Comparison of ENCODE assay signal across 1 cellular context in the genomic region with DNA sequence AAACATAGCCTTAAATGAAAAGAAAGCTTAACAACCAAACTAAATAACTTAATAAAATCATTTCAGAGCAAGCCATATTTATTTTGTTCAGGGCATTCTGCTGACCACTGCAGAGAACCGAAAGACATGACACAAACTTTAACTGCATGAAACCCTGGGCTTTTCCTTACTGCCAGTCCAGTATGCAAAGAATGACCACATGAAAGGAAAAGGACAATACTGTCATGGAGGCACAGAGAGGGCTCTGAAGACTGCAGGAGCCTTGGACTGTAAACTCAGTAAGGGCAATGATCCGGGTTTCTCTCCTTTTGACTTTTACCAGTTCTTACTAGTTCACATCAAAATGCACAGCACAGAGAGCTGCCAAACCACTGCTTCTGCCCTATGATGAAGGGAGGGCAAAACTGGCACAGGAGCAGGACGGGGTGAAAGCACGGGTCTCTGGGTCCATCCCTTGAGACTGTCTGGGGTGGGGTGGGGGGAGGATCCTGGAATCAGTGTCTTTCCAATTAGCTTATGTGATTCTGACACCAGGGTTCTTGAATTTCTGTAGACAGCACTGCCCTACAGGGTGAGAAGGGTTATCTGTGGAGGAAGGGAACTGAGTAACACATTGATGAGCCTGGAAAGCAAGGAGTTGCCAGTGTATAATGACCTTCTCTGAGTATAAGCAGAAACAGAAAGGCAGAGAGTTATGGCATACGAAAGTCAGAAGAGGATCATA.
TF ChIP-seq lines count a peak whose summit lies in the region.

No MANE protein-coding gene starts in this region.

TF ChIP-seq in WTC11, 78 proteins besides CTCF, POLR2A, EP300 and RAD21 (continued from another document):
- TF ChIP-seq, protein P1, sequence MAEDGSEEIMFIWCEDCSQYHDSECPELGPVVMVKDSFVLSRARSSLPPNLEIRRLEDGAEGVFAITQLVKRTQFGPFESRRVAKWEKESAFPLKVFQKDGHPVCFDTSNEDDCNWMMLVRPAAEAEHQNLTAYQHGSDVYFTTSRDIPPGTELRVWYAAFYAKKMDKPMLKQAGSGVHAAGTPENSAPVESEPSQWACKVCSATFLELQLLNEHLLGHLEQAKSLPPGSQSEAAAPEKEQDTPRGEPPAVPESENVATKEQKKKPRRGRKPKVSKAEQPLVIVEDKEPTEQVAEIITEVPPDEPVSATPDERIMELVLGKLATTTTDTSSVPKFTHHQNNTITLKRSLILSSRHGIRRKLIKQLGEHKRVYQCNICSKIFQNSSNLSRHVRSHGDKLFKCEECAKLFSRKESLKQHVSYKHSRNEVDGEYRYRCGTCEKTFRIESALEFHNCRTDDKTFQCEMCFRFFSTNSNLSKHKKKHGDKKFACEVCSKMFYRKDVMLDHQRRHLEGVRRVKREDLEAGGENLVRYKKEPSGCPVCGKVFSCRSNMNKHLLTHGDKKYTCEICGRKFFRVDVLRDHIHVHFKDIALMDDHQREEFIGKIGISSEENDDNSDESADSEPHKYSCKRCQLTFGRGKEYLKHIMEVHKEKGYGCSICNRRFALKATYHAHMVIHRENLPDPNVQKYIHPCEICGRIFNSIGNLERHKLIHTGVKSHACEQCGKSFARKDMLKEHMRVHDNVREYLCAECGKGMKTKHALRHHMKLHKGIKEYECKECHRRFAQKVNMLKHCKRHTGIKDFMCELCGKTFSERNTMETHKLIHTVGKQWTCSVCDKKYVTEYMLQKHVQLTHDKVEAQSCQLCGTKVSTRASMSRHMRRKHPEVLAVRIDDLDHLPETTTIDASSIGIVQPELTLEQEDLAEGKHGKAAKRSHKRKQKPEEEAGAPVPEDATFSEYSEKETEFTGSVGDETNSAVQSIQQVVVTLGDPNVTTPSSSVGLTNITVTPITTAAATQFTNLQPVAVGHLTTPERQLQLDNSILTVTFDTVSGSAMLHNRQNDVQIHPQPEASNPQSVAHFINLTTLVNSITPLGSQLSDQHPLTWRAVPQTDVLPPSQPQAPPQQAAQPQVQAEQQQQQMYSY (CRISPR knock-in tag; IDR thresholded peaks at IDR 0.05), result no peak
- TF ChIP-seq FOXK1 (CRISPR knock-in tag; IDR thresholded peaks at IDR 0.05) (no peak), ZNF416 (CRISPR knock-in tag; IDR thresholded peaks at IDR 0.05) (no peak), NFYB (CRISPR knock-in tag; conservative IDR thresholded peaks at IDR 0.05; ENCODE audit: low read depth) (no peak), ZNF317 (CRISPR knock-in tag; IDR thresholded peaks at IDR 0.05; ENCODE audit: borderline replicate concordance, low read depth) (no peak), IRF2 (CRISPR knock-in tag; IDR thresholded peaks at IDR 0.05; ENCODE audit: borderline replicate concordance, low read depth) (no peak), TCF7 (CRISPR knock-in tag; IDR thresholded peaks at IDR 0.05; ENCODE audit: low read depth) (no peak), GABPB1 (CRISPR knock-in tag; IDR thresholded peaks at IDR 0.05) (no peak)
- TF ChIP-seq, protein P2, sequence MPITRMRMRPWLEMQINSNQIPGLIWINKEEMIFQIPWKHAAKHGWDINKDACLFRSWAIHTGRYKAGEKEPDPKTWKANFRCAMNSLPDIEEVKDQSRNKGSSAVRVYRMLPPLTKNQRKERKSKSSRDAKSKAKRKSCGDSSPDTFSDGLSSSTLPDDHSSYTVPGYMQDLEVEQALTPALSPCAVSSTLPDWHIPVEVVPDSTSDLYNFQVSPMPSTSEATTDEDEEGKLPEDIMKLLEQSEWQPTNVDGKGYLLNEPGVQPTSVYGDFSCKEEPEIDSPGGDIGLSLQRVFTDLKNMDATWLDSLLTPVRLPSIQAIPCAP (CRISPR knock-in tag; IDR thresholded peaks at IDR 0.05), result no peak
- TF ChIP-seq, protein P3, sequence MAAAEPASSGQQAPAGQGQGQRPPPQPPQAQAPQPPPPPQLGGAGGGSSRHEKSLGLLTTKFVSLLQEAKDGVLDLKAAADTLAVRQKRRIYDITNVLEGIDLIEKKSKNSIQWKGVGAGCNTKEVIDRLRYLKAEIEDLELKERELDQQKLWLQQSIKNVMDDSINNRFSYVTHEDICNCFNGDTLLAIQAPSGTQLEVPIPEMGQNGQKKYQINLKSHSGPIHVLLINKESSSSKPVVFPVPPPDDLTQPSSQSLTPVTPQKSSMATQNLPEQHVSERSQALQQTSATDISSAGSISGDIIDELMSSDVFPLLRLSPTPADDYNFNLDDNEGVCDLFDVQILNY (CRISPR knock-in tag; IDR thresholded peaks at IDR 0.05), result no peak
- TF ChIP-seq, protein P4, sequence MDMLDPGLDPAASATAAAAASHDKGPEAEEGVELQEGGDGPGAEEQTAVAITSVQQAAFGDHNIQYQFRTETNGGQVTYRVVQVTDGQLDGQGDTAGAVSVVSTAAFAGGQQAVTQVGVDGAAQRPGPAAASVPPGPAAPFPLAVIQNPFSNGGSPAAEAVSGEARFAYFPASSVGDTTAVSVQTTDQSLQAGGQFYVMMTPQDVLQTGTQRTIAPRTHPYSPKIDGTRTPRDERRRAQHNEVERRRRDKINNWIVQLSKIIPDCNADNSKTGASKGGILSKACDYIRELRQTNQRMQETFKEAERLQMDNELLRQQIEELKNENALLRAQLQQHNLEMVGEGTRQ (CRISPR knock-in tag; IDR thresholded peaks at IDR 0.05), result no peak
- TF ChIP-seq, protein P5, sequence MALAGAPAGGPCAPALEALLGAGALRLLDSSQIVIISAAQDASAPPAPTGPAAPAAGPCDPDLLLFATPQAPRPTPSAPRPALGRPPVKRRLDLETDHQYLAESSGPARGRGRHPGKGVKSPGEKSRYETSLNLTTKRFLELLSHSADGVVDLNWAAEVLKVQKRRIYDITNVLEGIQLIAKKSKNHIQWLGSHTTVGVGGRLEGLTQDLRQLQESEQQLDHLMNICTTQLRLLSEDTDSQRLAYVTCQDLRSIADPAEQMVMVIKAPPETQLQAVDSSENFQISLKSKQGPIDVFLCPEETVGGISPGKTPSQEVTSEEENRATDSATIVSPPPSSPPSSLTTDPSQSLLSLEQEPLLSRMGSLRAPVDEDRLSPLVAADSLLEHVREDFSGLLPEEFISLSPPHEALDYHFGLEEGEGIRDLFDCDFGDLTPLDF (CRISPR knock-in tag; IDR thresholded peaks at IDR 0.05), result no peak
